Comparison of ENCODE assay signal across 7 cellular contexts in genomic region chr18:62717850-62718229, GRCh38. TPM values are rescaled to one million over a fixed set of nuclear protein-coding genes. Genes with fewer than 3 reads are reported as not detected.
DNase-seq lines count a peak whose midpoint lies in the region; ATAC-seq lines count a peak whose summit lies in the region.

No MANE protein-coding gene starts in this region.

- H3K27ac ChIP-seq in HUES64 (ENCODE audit: low read depth, low read length) (no peak overlapping the region), stomach smooth muscle (ENCODE audit: low read length) (no peak overlapping the region)

- H3K27me3 Mint-ChIP-seq in activated naive CD8-positive, alpha-beta T cell, result no peaks in the 10 kb centered on the region

- no peaks in the 10 kb centered on the region for H3K27me3 ChIP-seq in HUES64 (ENCODE audit: insufficient read depth, low read length)
- H3K27me3 ChIP-seq in stomach smooth muscle (ENCODE audit: control insufficient read depth in 1 of 2, insufficient read depth in 2 of 2, low read length in 2 of 2), result no peaks in the 10 kb centered on the region

- H3K9me3 Mint-ChIP-seq in activated naive CD8-positive, alpha-beta T cell (ENCODE audit: low read depth), result no peaks in the 10 kb centered on the region

- H3K9ac ChIP-seq in HUES64 (ENCODE audit: low read depth, low read length) (peak overlapping the region; percentile 31; the same call in 1 of the 2 replicates), stomach smooth muscle (ENCODE audit: low read length in 2 of 2) (peak overlapping the region in 1 of 2 donors; percentile 42)

- WGBS in HUES64, result 5% methylated on average over 6 of the region's 6 CpGs

- no peaks in the 10 kb centered on the region for H3K36me3 Mint-ChIP-seq in activated naive CD8-positive, alpha-beta T cell

- H3K36me3 ChIP-seq in HUES64 (ENCODE audit: insufficient read depth, low read length) (no peaks in the 10 kb centered on the region), stomach smooth muscle (ENCODE audit: control insufficient read depth in 2 of 2, insufficient read depth in 2 of 2, low read length in 2 of 2) (no peaks in the 10 kb centered on the region)

- H3K4me3 Mint-ChIP-seq in activated naive CD8-positive, alpha-beta T cell, result peak overlapping the region; percentile 87

- ATAC-seq in GM19328 (IDR thresholded peaks at IDR 0.05; ENCODE audit: unreplicated experiment), result no peak
- ATAC-seq in GM19463 (IDR thresholded peaks at IDR 0.05; ENCODE audit: unreplicated experiment), result no peak

- peaks cover 46% of the 10 kb centered on the region for H3K4me1 Mint-ChIP-seq in activated naive CD8-positive, alpha-beta T cell (ENCODE audit: low read depth)

- peak overlapping the region; percentile 83 for H3K27ac Mint-ChIP-seq in activated naive CD8-positive, alpha-beta T cell

- peaks cover 61% of the 10 kb centered on the region for H3K4me1 ChIP-seq in HUES64 (ENCODE audit: insufficient read depth, low read length)
- H3K4me1 ChIP-seq in stomach smooth muscle (ENCODE audit: control insufficient read depth, insufficient read depth, low read length), result peaks cover 2% of the 10 kb centered on the region

- peak overlapping the region; percentile 79 for H3K4me3 ChIP-seq in HUES64 (ENCODE audit: low read length)
- peak overlapping the region; percentile 72 for H3K4me3 ChIP-seq in iPS-18c (ENCODE audit: insufficient read depth, low read depth, low read length)
- peak overlapping the region; percentile 79 to 86 for H3K4me3 ChIP-seq in stomach smooth muscle (ENCODE audit: low read length in 2 of 2)

- H3K9me3 ChIP-seq in HUES64 (ENCODE audit: insufficient read depth, low read depth, low read length) (no peaks in the 10 kb centered on the region), iPS-18c (ENCODE audit: control insufficient read depth, insufficient read depth, low read length) (no peaks in the 10 kb centered on the region), stomach smooth muscle (ENCODE audit: control insufficient read depth in 2 of 2, low read length in 2 of 2) (no peaks in the 10 kb centered on the region)

- no peak for DNase-seq in NCI-H345 (lab: John Stamatoyannopoulos, UW)

RNA-seq across cellular contexts. Expression of gene PHLPP1, which starts 2.5 kb away (rescaled TPM):
- 18.5 TPM for polyA plus RNA-seq in HUES64 (2013, experiment 1 of 2)
- polyA plus RNA-seq in HUES64 (2013, experiment 2 of 2), result 18.0 TPM
